Comparison of ENCODE assay signal across 31 cellular contexts in the genomic region with DNA sequence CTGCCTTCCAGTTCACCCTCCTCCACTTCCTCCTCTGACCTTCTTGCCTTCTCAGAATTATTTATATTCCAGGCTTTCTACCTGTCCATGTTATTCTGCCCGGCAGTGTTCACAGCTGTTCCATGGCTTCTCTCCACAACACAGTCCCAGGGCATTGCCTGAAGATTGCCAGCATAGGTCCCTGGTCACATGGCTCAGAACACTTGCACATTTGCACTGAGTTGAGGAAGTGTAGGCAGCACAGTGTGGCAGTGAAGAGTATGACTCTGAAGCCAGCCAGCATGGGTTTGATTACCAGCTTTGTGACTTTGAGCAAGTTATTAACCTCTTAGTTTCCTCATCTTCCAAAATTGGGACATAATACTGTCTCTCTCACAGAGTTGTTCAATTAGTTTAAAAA.
A peak's percentile ranks its signal among the peaks of the same experiment; 100 is the strongest.
DNase-seq lines count a peak whose midpoint lies in the region; ATAC-seq and TF ChIP-seq lines count a peak whose summit lies in the region.
"Had no signal": no experiment of that assay in that cellular context is flagged by ENCODE, and none has a peak within 500 bp of the region (broad histone marks: within the 10 kb centered on the region; RNA-seq: fewer than 3 reads in every experiment).

No MANE protein-coding gene starts in this region.

- ATAC-seq in left lung (peak; percentile 52), upper lobe of right lung (peak; percentile 61), heart left ventricle (no peak)
- ATAC-seq: A549; CD8-positive, alpha-beta T cell had no signal

- no peaks in the 10 kb centered on the region for H3K4me1 ChIP-seq in left lung
- no peaks in the 10 kb centered on the region for H3K4me1 ChIP-seq in upper lobe of right lung
- H3K4me1 ChIP-seq in CD8-positive, alpha-beta memory T cell (ENCODE audit: insufficient read depth, low read length) = no peaks in the 10 kb centered on the region
- H3K4me1 ChIP-seq in heart left ventricle = no peaks in the 10 kb centered on the region
- H3K4me1 ChIP-seq: BE2C, BLaER1 had no signal

- 55 to 81% (median 66%) methylated on average over 1 of the region's 1 CpG for WGBS in heart left ventricle, 4 donors

- H3K27me3 ChIP-seq in left lung (no peaks in the 10 kb centered on the region), upper lobe of right lung (no peaks in the 10 kb centered on the region), heart left ventricle (peaks cover 0 to 9% (median 0%) of the 10 kb centered on the region in 9 donors)
- H3K27me3 ChIP-seq in CD8-positive, alpha-beta memory T cell (ENCODE audit: insufficient read depth, low read length, poor library complexity, severe bottlenecking) = no peaks in the 10 kb centered on the region
- H3K27me3 ChIP-seq: BE2C; BLaER1; BLaER1 treated with 17β-estradiol and CSF1 and Interleukin-3, amounts not matched to agents 10 nM and 100 nM had no signal

- H3K9me3 ChIP-seq in left lung (no peaks in the 10 kb centered on the region), upper lobe of right lung (no peaks in the 10 kb centered on the region), heart left ventricle (no peaks in the 10 kb centered on the region)
- no peaks in the 10 kb centered on the region for H3K9me3 ChIP-seq in CD8-positive, alpha-beta memory T cell (ENCODE audit: low read length)
- H3K9me3 ChIP-seq: A549; BE2C; BLaER1; BLaER1 treated with 17β-estradiol and CSF1 and Interleukin-3, amounts not matched to agents 10 nM and 100 nM; Caco-2 had no signal

- TF ChIP-seq POLR2A in heart left ventricle (IDR thresholded peaks at IDR 0.05) = no peak

- peaks cover 0 to 2% of the 10 kb centered on the region in 2 donors for H3K27me3 Mint-ChIP-seq in CD8-positive, alpha-beta memory T cell
- H3K27me3 Mint-ChIP-seq: CD4-positive, alpha-beta memory T cell; CD4-positive, alpha-beta T cell; CD4-positive, CD25-positive, alpha-beta regulatory T cell had no signal

- intact Hi-C loops in left lung (cut with DNase I) (no loop called here), upper lobe of right lung (cut with DNase I) (no loop called here), heart left ventricle (cut with DNase I) (no loop called here)

- peaks cover 0 to 10% (median 6%) of the 10 kb centered on the region in 5 donors for H3K9me3 Mint-ChIP-seq in CD8-positive, alpha-beta memory T cell
- H3K9me3 Mint-ChIP-seq: CD4-positive, alpha-beta T cell; CD8-positive, alpha-beta T cell had no signal

- CTCF ChIA-PET in CD8-positive, alpha-beta memory T cell (lab: Charles Lee) = no interaction called here

- POLR2A ChIA-PET in CD8-positive, alpha-beta memory T cell (lab: Charles Lee) = no interaction called here

- H3K4me3 ChIP-seq in left lung (no peak overlapping the region), upper lobe of right lung (no peak overlapping the region), heart left ventricle (no peak overlapping the region)
- no peak overlapping the region for H3K4me3 ChIP-seq in CD8-positive, alpha-beta memory T cell (ENCODE audit: low read length)
- H3K4me3 ChIP-seq: A549; BLaER1; BLaER1 treated with 17β-estradiol and CSF1 and Interleukin-3, amounts not matched to agents 10 nM and 100 nM had no signal

- H3K4me3 Mint-ChIP-seq in CD8-positive, alpha-beta memory T cell = no peak overlapping the region
- H3K4me3 Mint-ChIP-seq: B cell; CD14-positive monocyte; CD4-positive, alpha-beta memory T cell; CD4-positive, alpha-beta T cell; CD4-positive, CD25-positive, alpha-beta regulatory T cell; CD8-positive, alpha-beta T cell had no signal

- no peaks in the 10 kb centered on the region for H3K4me1 Mint-ChIP-seq in CD8-positive, alpha-beta memory T cell
- H3K4me1 Mint-ChIP-seq: B cell; CD14-positive monocyte; CD4-positive, alpha-beta memory T cell; CD4-positive, CD25-positive, alpha-beta regulatory T cell had no signal

- no peak overlapping the region for H3K27ac Mint-ChIP-seq in CD8-positive, alpha-beta memory T cell
- H3K27ac Mint-ChIP-seq: B cell; CD14-positive monocyte; CD4-positive, alpha-beta memory T cell; CD4-positive, alpha-beta T cell; CD4-positive, CD25-positive, alpha-beta regulatory T cell; CD8-positive, alpha-beta T cell had no signal

- TF ChIP-seq CTCF in left lung (IDR thresholded peaks at IDR 0.05) (no peak), upper lobe of right lung (IDR thresholded peaks at IDR 0.05) (no peak), heart left ventricle (IDR thresholded peaks at IDR 0.05) (no peak)

- H3K36me3 ChIP-seq in left lung (no peaks in the 10 kb centered on the region), upper lobe of right lung (no peaks in the 10 kb centered on the region), heart left ventricle (no peaks in the 10 kb centered on the region)
- H3K36me3 ChIP-seq in CD8-positive, alpha-beta memory T cell (ENCODE audit: insufficient read depth, low read length) = no peaks in the 10 kb centered on the region
- H3K36me3 ChIP-seq: BE2C; BLaER1; BLaER1 treated with 17β-estradiol and CSF1 and Interleukin-3, amounts not matched to agents 10 nM and 100 nM had no signal

- peak; percentile 44 for DNase-seq in DMS53 (lab: John Stamatoyannopoulos, UW)
- DNase-seq in DMS53 treated with DMSO at 0.1 percent for 48 hours (lab: John Stamatoyannopoulos, UW; ENCODE audit: unreplicated experiment) = no peak
- DNase-seq in left lung = no peak
- no peak for DNase-seq in upper lobe of right lung
- no peak for DNase-seq in CD8-positive, alpha-beta memory T cell
- no peak for DNase-seq in heart left ventricle
- DNase-seq: 8988T; ACHN; AML-193; BE2C; C1 segment of cervical spinal cord; Caco-2; Calu3; CD4-positive, alpha-beta T cell; CD4-positive, CD25-positive, alpha-beta regulatory T cell; CD8-positive, alpha-beta T cell; COR-L47; DMS 273 treated with DMSO at 0.1 percent for 48 hours; DMS153; DMS79; DMS79 treated with DMSO at 0.1 percent for 48 hours; DND-41; EL had no signal

- H3K36me3 Mint-ChIP-seq in CD8-positive, alpha-beta memory T cell = no peaks in the 10 kb centered on the region
- H3K36me3 Mint-ChIP-seq: CD14-positive monocyte; CD4-positive, alpha-beta memory T cell; CD4-positive, CD25-positive, alpha-beta regulatory T cell; CD8-positive, alpha-beta T cell had no signal

- H3K27ac ChIP-seq in left lung (no peak overlapping the region), upper lobe of right lung (no peak overlapping the region), heart left ventricle (no peak overlapping the region)
- H3K27ac ChIP-seq in CD8-positive, alpha-beta memory T cell (ENCODE audit: low read depth, low read length) = no peak overlapping the region
- H3K27ac ChIP-seq: 22Rv1; BLaER1; BLaER1 treated with 17β-estradiol and CSF1 and Interleukin-3, amounts not matched to agents 10 nM and 100 nM; C4-2B had no signal

Comparison
In these comparisons a context has a peak if more than half of its experiments do, and no peak if none do; other contexts are left out.
1. ATAC-seq: peak in left lung (single experiment) and upper lobe of right lung (single experiment); none in heart left ventricle (0 of 4).